Comparison of ENCODE assay signal across 6 cellular contexts in the genomic region with DNA sequence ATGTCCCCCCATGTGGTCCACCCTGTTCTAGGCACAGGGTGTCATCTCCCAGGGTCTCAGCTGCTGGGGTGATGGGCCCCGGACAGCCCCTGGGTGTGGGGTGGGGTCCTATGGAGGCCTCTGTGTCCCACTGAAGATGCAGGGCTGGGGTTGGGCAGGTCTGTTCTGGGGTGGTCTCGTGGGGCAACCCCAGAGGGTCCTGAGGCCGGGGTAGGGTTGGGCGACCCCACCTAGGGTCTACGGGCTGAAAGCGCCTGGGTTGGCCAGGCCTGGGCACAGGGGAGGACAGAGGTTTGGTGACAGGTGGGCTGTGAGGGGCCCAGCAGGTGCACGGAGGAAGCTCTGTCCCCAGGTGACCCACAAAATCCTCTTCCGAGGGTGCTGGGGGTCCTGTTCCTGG.
DNase-seq lines count a peak whose midpoint lies in the region; ATAC-seq and TF ChIP-seq lines count a peak whose summit lies in the region.
"Not testable (repeated sequence)": the region's sequence is repeated elsewhere in the genome, so short reads cannot be mapped to it uniquely, and the experiment has no call there.

No MANE protein-coding gene starts in this region.

- not testable (repeated sequence) for H3K9me3 ChIP-seq in OCI-LY3 (ENCODE audit: insufficient read depth, low read length); sigmoid colon

- DNase-seq in activated naive CD8-positive, alpha-beta T cell treated with anti-CD3 and anti-CD28 coated beads, Interleukin-2, amount 10 ng/mL, durations not matched to agents 7 days and 5 days: peak; percentile 19
- DNase-seq in sigmoid colon: peak; percentile 5

- H3K4me3 Mint-ChIP-seq in IgD-negative memory B cell; activated naive CD8-positive, alpha-beta T cell treated with anti-CD3 and anti-CD28 coated beads, Interleukin-2, amount 10 ng/mL, durations not matched to agents 7 days and 5 days: not testable (repeated sequence)

- not testable (repeated sequence) for H3K27me3 ChIP-seq in OCI-LY3 (ENCODE audit: low read depth, low read length); sigmoid colon

- not testable (repeated sequence) for H2AFZ ChIP-seq in OCI-LY3 (ENCODE audit: low read depth, low read length)

- not testable (repeated sequence) for H3K4me1 ChIP-seq in OCI-LY3 (ENCODE audit: low read length); sigmoid colon

- ATAC-seq in GM19324 (IDR thresholded peaks at IDR 0.05; ENCODE audit: low FRiP score, unreplicated experiment) (peak; percentile 4), HG02642 (IDR thresholded peaks at IDR 0.05; ENCODE audit: poor library complexity, unreplicated experiment) (peak; percentile 3)
- not testable (repeated sequence) for ATAC-seq in activated naive CD8-positive, alpha-beta T cell treated with anti-CD3 and anti-CD28 coated beads, Interleukin-2, amount 10 ng/mL, durations not matched to agents 7 days and 5 days (ENCODE audit: low read depth)

- peaks cover 30 to 36% (median 33%) of the 10 kb centered on the region in 3 donors for H3K4me1 Mint-ChIP-seq in IgD-negative memory B cell
- H3K4me1 Mint-ChIP-seq in activated naive CD8-positive, alpha-beta T cell treated with anti-CD3 and anti-CD28 coated beads, Interleukin-2, amount 10 ng/mL, durations not matched to agents 7 days and 5 days: not testable (repeated sequence)

- H3K4me2 ChIP-seq in OCI-LY3 (ENCODE audit: low read length): not testable (repeated sequence)

- TF ChIP-seq EP300 in sigmoid colon (IDR thresholded peaks at IDR 0.05): not testable (repeated sequence)

- not testable (repeated sequence) for H3K79me2 ChIP-seq in OCI-LY3 (ENCODE audit: low read length)

- peak overlapping the region in 2 of 3 donors; percentile 91 to 96 for H3K27ac Mint-ChIP-seq in IgD-negative memory B cell
- not testable (repeated sequence) for H3K27ac Mint-ChIP-seq in activated naive CD8-positive, alpha-beta T cell treated with anti-CD3 and anti-CD28 coated beads, Interleukin-2, amount 10 ng/mL, durations not matched to agents 7 days and 5 days

- TF ChIP-seq POLR2A in sigmoid colon (IDR thresholded peaks at IDR 0.05): not testable (repeated sequence)

- H3K9me3 Mint-ChIP-seq in IgD-negative memory B cell: not testable (repeated sequence)
- H3K9me3 Mint-ChIP-seq in activated naive CD8-positive, alpha-beta T cell treated with anti-CD3 and anti-CD28 coated beads, Interleukin-2, amount 10 ng/mL, durations not matched to agents 7 days and 5 days: peaks cover 20% of the 10 kb centered on the region

- H4K20me1 ChIP-seq in OCI-LY3 (ENCODE audit: insufficient read depth, low read length): not testable (repeated sequence)

- WGBS in sigmoid colon, 2 donors: 47 to 59% methylated on average over 5 of the region's 8 CpGs

- peak overlapping the region; percentile 67 for H3K9ac ChIP-seq in OCI-LY3 (ENCODE audit: low read length)

- H3K4me3 ChIP-seq in OCI-LY3 (ENCODE audit: low read length); sigmoid colon: not testable (repeated sequence)

- not testable (repeated sequence) for H3K36me3 ChIP-seq in OCI-LY3 (replicated peaks; ENCODE audit: low read depth, low read length); sigmoid colon

- intact Hi-C loops in sigmoid colon (cut with DNase I): loop anchor here (10.0 kb wide), 1 partner anchor 259 kb away; no protein-coding TSS in a partner anchor

- TF ChIP-seq CTCF in OCI-LY3 (IDR thresholded peaks at IDR 0.05; ENCODE audit: low read depth, low read length); sigmoid colon (IDR thresholded peaks at IDR 0.05): not testable (repeated sequence)

- not testable (repeated sequence) for H3K36me3 Mint-ChIP-seq in IgD-negative memory B cell; activated naive CD8-positive, alpha-beta T cell treated with anti-CD3 and anti-CD28 coated beads, Interleukin-2, amount 10 ng/mL, durations not matched to agents 7 days and 5 days

- peak overlapping the region; percentile 86 for H3K27ac ChIP-seq in OCI-LY3 (ENCODE audit: low read length)
- not testable (repeated sequence) for H3K27ac ChIP-seq in sigmoid colon

- POLR2A ChIA-PET in activated naive CD8-positive, alpha-beta T cell treated with anti-CD3 and anti-CD28 coated beads, Interleukin-2, amount 10 ng/mL, durations not matched to agents 7 days and 5 days (lab: Charles Lee): not testable (repeated sequence)

- not testable (repeated sequence) for H3K27me3 Mint-ChIP-seq in IgD-negative memory B cell; activated naive CD8-positive, alpha-beta T cell treated with anti-CD3 and anti-CD28 coated beads, Interleukin-2, amount 10 ng/mL, durations not matched to agents 7 days and 5 days
